Comparison of ENCODE assay signal across 35 cellular contexts in the genomic region with DNA sequence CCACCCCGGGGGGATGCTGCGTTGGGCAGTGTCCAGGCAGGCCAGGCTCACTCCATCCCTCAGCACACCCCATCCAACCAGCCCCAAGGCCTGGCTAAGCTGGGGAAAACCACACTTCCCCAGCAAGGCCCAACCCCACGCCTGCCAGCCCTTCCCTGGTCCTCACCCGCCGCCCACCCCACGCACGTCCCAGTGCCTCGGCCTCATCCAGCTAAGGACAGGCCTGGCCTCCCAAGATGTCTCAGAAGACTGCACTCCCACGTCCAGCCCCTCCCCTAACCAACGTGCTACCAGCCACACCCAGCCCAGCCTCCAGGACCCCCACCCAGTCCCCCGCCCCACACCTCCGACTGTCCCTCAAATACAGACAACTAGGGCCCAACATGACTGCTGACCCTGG.
"Had no signal": no experiment of that assay in that cellular context is flagged by ENCODE, and none has a peak within 500 bp of the region (broad histone marks: within the 10 kb centered on the region; RNA-seq: fewer than 3 reads in every experiment).

No MANE protein-coding gene starts in this region.

- H3K4me3 ChIP-seq: MG63 had no signal

- H3K27me3 ChIP-seq: MG63 had no signal

- H3K36me3 ChIP-seq: MG63 had no signal

- H3K9me3 ChIP-seq: MG63 had no signal

- DNase-seq: Karpas-422, Kasumi-1, MG63, MM.1S, MV-4-11, NCI-H1048, NCI-H1092, NCI-H1092 treated with DMSO at 0.1 percent for 48 hours, NCI-H1105, NCI-H1105 treated with DMSO at 0.1 percent for 48 hours, NCI-H1417, NCI-H1417 treated with DMSO at 0.1 percent for 48 hours, NCI-H1436, NCI-H1436 treated with DMSO at 0.1 percent for 48 hours, NCI-H1694, NCI-H1694 treated with DMSO at 0.1 percent for 48 hours, NCI-H187, NCI-H187 treated with DMSO at 0.1 percent for 48 hours, NCI-H1930, NCI-H2029, NCI-H2029 treated with DMSO at 0.1 percent for 48 hours, NCI-H2081, NCI-H2081 treated with DMSO at 0.1 percent for 48 hours, NCI-H2107, NCI-H2171, NCI-H2171 treated with DMSO at 0.1 percent for 48 hours, NCI-H2227 treated with DMSO at 0.1 percent for 48 hours, NCI-H226, NCI-H345, NCI-H446, NCI-H446 treated with DMSO at 0.1 percent for 48 hours, NCI-H510A, NCI-H510A treated with DMSO at 0.1 percent for 48 hours, NCI-H524, NCI-H524 treated with DMSO at 0.1 percent for 48 hours had no signal
